In genomic region chr4:4524364-4524763, GRCh38 we compare ENCODE assay signal across 8 cellular contexts. TPM values are rescaled to one million over a fixed set of nuclear protein-coding genes. Genes with fewer than 3 reads are reported as not detected.
DNase-seq lines count a peak whose midpoint lies in the region; ATAC-seq and TF ChIP-seq lines count a peak whose summit lies in the region.

No MANE protein-coding gene starts in this region.

- H3K36me3 Mint-ChIP-seq in natural killer cell = no peaks in the 10 kb centered on the region

- ATAC-seq in GM19463 (IDR thresholded peaks at IDR 0.05; ENCODE audit: unreplicated experiment) = peak; percentile 99
- peak; percentile 98 for ATAC-seq in HG03432 (IDR thresholded peaks at IDR 0.05; ENCODE audit: unreplicated experiment)
- peak; percentile 98 to 100 (median 100) for ATAC-seq in natural killer cell

- H3K27me3 Mint-ChIP-seq in natural killer cell (ENCODE audit: low read depth in 2 of 2) = no peaks in the 10 kb centered on the region

- H3K9me3 Mint-ChIP-seq in natural killer cell = no peaks in the 10 kb centered on the region

- peak overlapping the region; percentile 87 to 94 for H3K27ac Mint-ChIP-seq in natural killer cell

- peak; percentile 5 for DNase-seq in Daoy (ENCODE audit: low read depth)
- peak; percentile 4 for DNase-seq in activated T-cell treated with anti-CD3 and anti-CD28 coated beads for 4 hours
- DNase-seq in natural killer cell = peak; percentile 35
- no peak for DNase-seq in T1000 (lab: John Stamatoyannopoulos, UW)
- DNase-seq in OCI-M2 (lab: John Stamatoyannopoulos, UW; ENCODE audit: unreplicated experiment) = no peak
- DNase-seq in posterior cingulate gyrus = no peak

- H3K4me1 Mint-ChIP-seq in natural killer cell = peaks cover 25 to 35% of the 10 kb centered on the region in 2 donors

- intact Hi-C loops in natural killer cell (cut with micrococcal nuclease) (loop anchor here (2.0 to 5.0 kb wide), 2 partner anchors 16 to 53 kb away; no protein-coding TSS in a partner anchor), posterior cingulate gyrus (cut with DNase I) (no loop called here)

- peak overlapping the region; percentile 81 for H3K4me3 Mint-ChIP-seq in natural killer cell

- peak; percentile 33 for TF ChIP-seq CTCF in natural killer cell (IDR thresholded peaks at IDR 0.05)

RNA-seq across cellular contexts. Expression of gene STX18, which starts 17.5 kb away (rescaled TPM):
- total RNA-seq in Daoy (2014; rRNA removed; shearing (Covaris generic)) = 36.9 and 48.1 TPM in 2 replicates
- 10 to 100 TPM; 23.1 to 32.8 (median 29.0) TPM for total RNA-seq in natural killer cell

Comparison
In these comparisons a context has a peak if more than half of its experiments do, and no peak if none do; other contexts are left out.
1. DNase-seq: peak in Daoy (single experiment), activated T-cell treated with anti-CD3 and anti-CD28 coated beads for 4 hours (single experiment) and natural killer cell (single experiment); none in T1000 (single experiment), OCI-M2 (single experiment) and posterior cingulate gyrus (0 of 10).
2. Peak in every context shown above with its lines, with median percentiles within 50 percentile points of each other: ATAC-seq.